12 cellular contexts compared by ENCODE assay signal in the genomic region with DNA sequence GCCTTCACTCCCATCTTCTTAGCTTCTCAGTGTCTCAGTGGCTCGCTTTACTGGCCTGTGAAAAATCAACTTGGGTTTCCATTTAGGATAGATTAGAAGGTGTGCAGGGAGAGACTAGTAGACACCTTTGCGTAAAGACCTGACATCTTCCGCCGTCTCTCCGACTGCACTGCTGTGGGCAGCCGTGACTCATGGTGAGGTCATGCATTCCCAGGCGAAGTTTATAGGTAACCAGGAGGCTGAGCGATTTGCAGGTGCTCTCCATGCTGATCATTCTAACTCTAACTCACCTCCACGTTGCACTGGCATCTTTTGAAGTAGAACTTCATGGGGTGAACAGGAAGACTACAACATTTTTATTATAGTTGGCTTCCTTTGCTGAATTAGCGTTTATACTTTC.
DNase-seq lines count a peak whose midpoint lies in the region; ATAC-seq lines count a peak whose summit lies in the region.
"Had no signal": no experiment of that assay in that cellular context is flagged by ENCODE, and none has a peak within 500 bp of the region (broad histone marks: within the 10 kb centered on the region; RNA-seq: fewer than 3 reads in every experiment).

No MANE protein-coding gene starts in this region.

- ATAC-seq in GM19324 (IDR thresholded peaks at IDR 0.05; ENCODE audit: low FRiP score, unreplicated experiment): no peak
- no peak for ATAC-seq in GM18517 (IDR thresholded peaks at IDR 0.05; ENCODE audit: unreplicated experiment)
- no peak for ATAC-seq in HG03095 (IDR thresholded peaks at IDR 0.05; ENCODE audit: unreplicated experiment)
- ATAC-seq: Right ventricle myocardium inferior had no signal

- intact Hi-C loops in activated T-helper 1 cell treated with anti-CD3 and anti-CD28 coated beads, Interleukin-12 subunit alpha, Interleukin-12 subunit beta, Interleukin-2, Interleukin-4 antibody, amounts not matched to agents 30 ng/mL and 10 ng/mL and 1 ng/mL, durations not matched to agents 14 hours and 24 hours and 36 hours (cut with micrococcal nuclease): loop anchor here (2.0 to 5.0 kb wide), 5 partner anchors 17 to 645 kb away; no protein-coding TSS in a partner anchor

- H3K27ac Mint-ChIP-seq in activated T-helper 1 cell treated with anti-CD3 and anti-CD28 coated beads, Interleukin-12 subunit alpha, Interleukin-12 subunit beta, Interleukin-2, Interleukin-4 antibody, amounts not matched to agents 30 ng/mL and 10 ng/mL and 1 ng/mL, durations not matched to agents 14 hours and 24 hours and 36 hours: peak overlapping the region; percentile 78

- H3K9me3 Mint-ChIP-seq in activated T-helper 1 cell treated with anti-CD3 and anti-CD28 coated beads, Interleukin-12 subunit alpha, Interleukin-12 subunit beta, Interleukin-2, Interleukin-4 antibody, amounts not matched to agents 30 ng/mL and 10 ng/mL and 1 ng/mL, durations not matched to agents 14 hours and 24 hours and 36 hours: no peaks in the 10 kb centered on the region

- peak overlapping the region; percentile 50 for H3K4me3 Mint-ChIP-seq in activated T-helper 1 cell treated with anti-CD3 and anti-CD28 coated beads, Interleukin-12 subunit alpha, Interleukin-12 subunit beta, Interleukin-2, Interleukin-4 antibody, amounts not matched to agents 30 ng/mL and 10 ng/mL and 1 ng/mL, durations not matched to agents 14 hours and 24 hours and 36 hours

- H3K36me3 Mint-ChIP-seq in activated T-helper 1 cell treated with anti-CD3 and anti-CD28 coated beads, Interleukin-12 subunit alpha, Interleukin-12 subunit beta, Interleukin-2, Interleukin-4 antibody, amounts not matched to agents 30 ng/mL and 10 ng/mL and 1 ng/mL, durations not matched to agents 14 hours and 24 hours and 36 hours (ENCODE audit: low read depth): peaks cover 5% of the 10 kb centered on the region

- DNase-seq in 8988T (peak; percentile 29), HT1080 (ENCODE audit: low read depth) (peak; percentile 51), left kidney (ENCODE audit: low read depth, low spot score) (peak; percentile 69), SIG-M5 treated with dmso at 0.1 percent for 504 hours (lab: John Stamatoyannopoulos, UW; ENCODE audit: unreplicated experiment) (no peak)
- DNase-seq in activated T-helper 1 cell treated with anti-CD3 and anti-CD28 coated beads, Interleukin-12 subunit alpha, Interleukin-12 subunit beta, Interleukin-2, Interleukin-4 antibody, amounts not matched to agents 30 ng/mL and 10 ng/mL and 1 ng/mL, durations not matched to agents 14 hours and 24 hours and 36 hours (ENCODE audit: low spot score): no peak
- DNase-seq: C1 segment of cervical spinal cord, NCI-H187, tibial artery had no signal

- peaks cover 79% of the 10 kb centered on the region for H3K4me1 Mint-ChIP-seq in activated T-helper 1 cell treated with anti-CD3 and anti-CD28 coated beads, Interleukin-12 subunit alpha, Interleukin-12 subunit beta, Interleukin-2, Interleukin-4 antibody, amounts not matched to agents 30 ng/mL and 10 ng/mL and 1 ng/mL, durations not matched to agents 14 hours and 24 hours and 36 hours (ENCODE audit: low read depth)

- H3K27me3 Mint-ChIP-seq in activated T-helper 1 cell treated with anti-CD3 and anti-CD28 coated beads, Interleukin-12 subunit alpha, Interleukin-12 subunit beta, Interleukin-2, Interleukin-4 antibody, amounts not matched to agents 30 ng/mL and 10 ng/mL and 1 ng/mL, durations not matched to agents 14 hours and 24 hours and 36 hours (ENCODE audit: insufficient read depth): no peaks in the 10 kb centered on the region

Comparison
In these comparisons a context has a peak if more than half of its experiments do, and no peak if none do; other contexts are left out.
1. DNase-seq: peak in 8988T (single experiment), HT1080 (single experiment) and left kidney (single experiment); none in activated T-helper 1 cell treated with anti-CD3 and anti-CD28 coated beads, Interleukin-12 subunit alpha, Interleukin-12 subunit beta, Interleukin-2, Interleukin-4 antibody, amounts not matched to agents 30 ng/mL and 10 ng/mL and 1 ng/mL, durations not matched to agents 14 hours and 24 hours and 36 hours (single experiment) and SIG-M5 treated with dmso at 0.1 percent for 504 hours (single experiment).